In genomic region chr1:45410850-45411509, GRCh38 we compare ENCODE assay signal across 14 cellular contexts.
DNase-seq lines count a peak whose midpoint lies in the region; ATAC-seq, FAIRE-seq and TF ChIP-seq lines count a peak whose summit lies in the region.
"Had no signal": no experiment of that assay in that cellular context is flagged by ENCODE, and none has a peak within 500 bp of the region (broad histone marks: within the 10 kb centered on the region; RNA-seq: fewer than 3 reads in every experiment).

No MANE protein-coding gene starts in this region.

- peak; percentile 15 for DNase-seq in CD1c-positive myeloid dendritic cell (ENCODE audit: extremely low spot score)
- DNase-seq in LoVo (ENCODE audit: low spot score) = peak; percentile 72
- peak; percentile 58 for DNase-seq in bronchial epithelial cell (ENCODE audit: low read depth)
- DNase-seq in mucosa of descending colon = no peak
- no peak for DNase-seq in activated effector memory CD4-positive, alpha-beta T cell treated with anti-CD3 and anti-CD28 coated beads, Interleukin-2, amount 50 U/mL, for 16 hours
- no peak for DNase-seq in GM03348 (ENCODE audit: low spot score)
- no peak for DNase-seq in activated CD8-positive, alpha-beta memory T cell treated with anti-CD3 and anti-CD28 coated beads for 24 hours
- DNase-seq: activated T-cell treated with anti-CD3 and anti-CD28 coated beads, Interleukin-2, amount 50 U/mL, for 24 hours; Caco-2; cerebellar nuclear complex; NCI-H1048; NCI-H82 had no signal

- no peaks in the 10 kb centered on the region for H3K9me3 ChIP-seq in mucosa of descending colon
- H3K9me3 ChIP-seq: Caco-2 had no signal

- ATAC-seq in mucosa of descending colon (peak; percentile 38), HG03097 (IDR thresholded peaks at IDR 0.05; ENCODE audit: low FRiP score, unreplicated experiment) (no peak)

- FAIRE-seq in bronchial epithelial cell (lab: Jason Lieb, UNC) = peak; percentile 50

- H3K36me3 ChIP-seq in bronchial epithelial cell (ENCODE audit: control insufficient read depth, insufficient read depth, low read length) (no peaks in the 10 kb centered on the region), mucosa of descending colon (ENCODE audit: low read depth) (no peaks in the 10 kb centered on the region)

- no peak overlapping the region for H3K4me3 ChIP-seq in bronchial epithelial cell (ENCODE audit: low read depth, low read length)
- no peak overlapping the region for H3K4me3 ChIP-seq in mucosa of descending colon
- H3K4me3 ChIP-seq: hepatocyte had no signal

- no peaks in the 10 kb centered on the region for H3K4me1 ChIP-seq in mucosa of descending colon (ENCODE audit: low read depth)

- H3K27me3 ChIP-seq in bronchial epithelial cell (ENCODE audit: control insufficient read depth, insufficient read depth, low read length) = no peaks in the 10 kb centered on the region
- H3K27me3 ChIP-seq: hepatocyte had no signal

- TF ChIP-seq CTCF in bronchial epithelial cell (IDR thresholded peaks at IDR 0.05; ENCODE audit: insufficient read depth, low read length, severe bottlenecking) = no peak
- no peak for TF ChIP-seq CTCF in mucosa of descending colon (IDR thresholded peaks at IDR 0.05)

- intact Hi-C loops in mucosa of descending colon (cut with DNase I, micrococcal nuclease) = no loop called here

Comparison
In these comparisons a context has a peak if more than half of its experiments do, and no peak if none do; other contexts are left out.
1. DNase-seq: peak in CD1c-positive myeloid dendritic cell (single experiment), LoVo (single experiment) and bronchial epithelial cell (single experiment); none in mucosa of descending colon (0 of 3), activated effector memory CD4-positive, alpha-beta T cell treated with anti-CD3 and anti-CD28 coated beads, Interleukin-2, amount 50 U/mL, for 16 hours (single experiment), GM03348 (single experiment) and activated CD8-positive, alpha-beta memory T cell treated with anti-CD3 and anti-CD28 coated beads for 24 hours (single experiment).